Comparison of ENCODE assay signal across 8 cellular contexts in genomic region chr5:148826082-148826971, GRCh38.
DNase-seq lines count a peak whose midpoint lies in the region; ATAC-seq lines count a peak whose summit lies in the region.

ADRB2 (plus strand) TSS chr5:148826611; CDS start chr5:148826832, 221 bp downstream.

- peak; percentile 86 to 91 for DNase-seq in NCI-H524 (lab: John Stamatoyannopoulos, UW)
- DNase-seq in activated CD8-positive, alpha-beta memory T cell treated with anti-CD3 and anti-CD28 coated beads for 24 hours: peak; percentile 95
- peak; percentile 76 for DNase-seq in effector CD8-positive, alpha-beta T cell (lab: John Stamatoyannopoulos, UW)
- peak; percentile 97 for DNase-seq in medulla oblongata (ENCODE audit: extremely low spot score)
- DNase-seq in stimulated activated CD4-positive, alpha-beta T cell treated with anti-CD3 and anti-CD28 coated beads, TNF-alpha, amount 100 ng/mL, for 48 hours (ENCODE audit: low read depth in 3 of 3): peak; percentile 67 to 79 (median 68)

- H3K79me2 ChIP-seq in ACC112 (ENCODE audit: control insufficient read depth, insufficient read depth, low read length, unreplicated experiment): peaks cover 22% of the 10 kb centered on the region

- peak within 1 kb of the TSS; percentile 64 for H2AFZ ChIP-seq in ACC112 (ENCODE audit: low read length, unreplicated experiment)

- ATAC-seq in GM18909 (IDR thresholded peaks at IDR 0.05; ENCODE audit: poor library complexity, unreplicated experiment) (peak; percentile 96), HG03139 (IDR thresholded peaks at IDR 0.05; ENCODE audit: unreplicated experiment) (peak; percentile 99)

- peaks cover 35% of the 10 kb centered on the region for H3K4me1 ChIP-seq in ACC112 (ENCODE audit: control insufficient read depth, insufficient read depth, low read length, unreplicated experiment)

- H3K27me3 ChIP-seq in ACC112 (ENCODE audit: insufficient read depth, low read length): no peaks in the 10 kb centered on the region

- peak within 1 kb of the TSS; percentile 77 for H3K4me3 ChIP-seq in ACC112 (ENCODE audit: low read depth, low read length)

- no peaks in the 10 kb centered on the region for H3K36me3 ChIP-seq in ACC112 (ENCODE audit: insufficient read depth, low read length)

- H3K27ac ChIP-seq in ACC112 (ENCODE audit: low read depth, low read length): peak within 1 kb of the TSS; percentile 32; the same call in 1 of the 2 replicates

Comparison
In these comparisons a context has a peak if more than half of its experiments do, and no peak if none do; other contexts are left out.
1. Peak in every context shown above with its lines: DNase-seq, ATAC-seq, H3K4me3 ChIP-seq and H3K27ac ChIP-seq.